Comparison of ENCODE assay signal across 18 cellular contexts in genomic region chr6:380234-381218, GRCh38. TPM values are rescaled to one million over a fixed set of nuclear protein-coding genes. Genes with fewer than 3 reads are reported as not detected.
"Had no signal": no experiment of that assay in that cellular context is flagged by ENCODE, and none has a peak within 500 bp of the region (broad histone marks: within the 10 kb centered on the region; RNA-seq: fewer than 3 reads in every experiment).

No MANE protein-coding gene starts in this region.

- H3K4me1 ChIP-seq: adrenal gland, breast epithelium, heart right ventricle, lower lobe of right lung, psoas muscle, thyroid gland had no signal

- H3K9me3 ChIP-seq: adrenal gland, breast epithelium, esophagus squamous epithelium, heart right ventricle, lower lobe of right lung, psoas muscle, thyroid gland had no signal

- H3K27ac ChIP-seq: adrenal gland, breast epithelium, esophagus squamous epithelium, heart right ventricle, lower lobe of right lung, psoas muscle, thyroid gland, WERI-Rb-1 had no signal

- H3K27ac Mint-ChIP-seq: activated T-helper 1 cell treated with anti-CD3 and anti-CD28 coated beads, Interleukin-12 subunit alpha, Interleukin-12 subunit beta, Interleukin-2, Interleukin-4 antibody, amounts not matched to agents 30 ng/mL and 10 ng/mL and 1 ng/mL, durations not matched to agents 14 hours and 24 hours and 36 hours; mesothelial cell of epicardium had no signal

- H3K4me3 Mint-ChIP-seq: activated T-helper 1 cell treated with anti-CD3 and anti-CD28 coated beads, Interleukin-12 subunit alpha, Interleukin-12 subunit beta, Interleukin-2, Interleukin-4 antibody, amounts not matched to agents 30 ng/mL and 10 ng/mL and 1 ng/mL, durations not matched to agents 14 hours and 24 hours and 36 hours; mesothelial cell of epicardium had no signal

- H3K36me3 ChIP-seq: adrenal gland, breast epithelium, esophagus squamous epithelium, heart right ventricle, lower lobe of right lung, thyroid gland, WERI-Rb-1 had no signal

- H3K4me3 ChIP-seq: adrenal gland, breast epithelium, esophagus squamous epithelium, heart right ventricle, lower lobe of right lung, psoas muscle, thyroid gland had no signal

- DNase-seq: activated CD4-positive, alpha-beta T cell treated with anti-CD3 and anti-CD28 coated beads for 1 hour; activated gamma-delta T cell treated with Interleukin-2 at 50 U/mL for 16 hours; adrenal gland; effector CD8-positive, alpha-beta T cell; esophagus squamous epithelium; heart right ventricle; lower lobe of right lung; stimulated activated naive CD4-positive, alpha-beta T cell; SW 1271; T-helper 2 cell; thyroid gland; WERI-Rb-1 had no signal

- H3K4me1 Mint-ChIP-seq: mesothelial cell of epicardium had no signal

- ATAC-seq: activated naive CD4-positive, alpha-beta T cell treated with anti-CD3 and anti-CD28 coated beads, Interleukin-2, amount 50 U/mL, for 72 hours; psoas muscle had no signal

- H3K36me3 Mint-ChIP-seq: immature natural killer cell, mesothelial cell of epicardium had no signal

- H3K9me3 Mint-ChIP-seq: activated naive CD4-positive, alpha-beta T cell treated with anti-CD3 and anti-CD28 coated beads, Interleukin-2, amount 50 U/mL, for 72 hours; activated T-helper 1 cell treated with anti-CD3 and anti-CD28 coated beads, Interleukin-12 subunit alpha, Interleukin-12 subunit beta, Interleukin-2, Interleukin-4 antibody, amounts not matched to agents 30 ng/mL and 10 ng/mL and 1 ng/mL, durations not matched to agents 14 hours and 24 hours and 36 hours had no signal

RNA-seq across cellular contexts. Expression of gene IRF4, which starts 11.0 kb away (rescaled TPM):
- total RNA-seq: mesothelial cell of epicardium had no signal
